ENCODE assay signal across 9 cellular contexts in genomic region chr15:89089316-89090230, GRCh38. TPM values are rescaled to one million over a fixed set of nuclear protein-coding genes. Genes with fewer than 3 reads are reported as not detected.
DNase-seq lines count a peak whose midpoint lies in the region; ATAC-seq, FAIRE-seq and TF ChIP-seq lines count a peak whose summit lies in the region.
"Had no signal": no experiment of that assay in that cellular context is flagged by ENCODE, and none has a peak within 500 bp of the region (broad histone marks: within the 10 kb centered on the region; RNA-seq: fewer than 3 reads in every experiment).

No MANE protein-coding gene starts in this region.

- DNase-seq in HCT116 (ENCODE audit: low read depth, low spot score) = no peak
- no peak for DNase-seq in RWPE2 (ENCODE audit: low spot score)
- DNase-seq in fibroblast of lung (ENCODE audit: low read depth in 2 of 2) = no peak
- DNase-seq in small intestine = peak; percentile 70
- DNase-seq in NCI-H1694 (lab: John Stamatoyannopoulos, UW) = no peak
- no peak for DNase-seq in SKM-1 treated with dmso at 0.1 percent for 144 hours (lab: John Stamatoyannopoulos, UW; ENCODE audit: unreplicated experiment)
- no peak for DNase-seq in DMS153 treated with DMSO at 0.1 percent for 48 hours (lab: John Stamatoyannopoulos, UW; ENCODE audit: unreplicated experiment)
- DNase-seq: effector memory CD8-positive, alpha-beta T cell had no signal

- H3K27me3 ChIP-seq in HCT116 (ENCODE audit: insufficient read depth, low read length) = no peaks in the 10 kb centered on the region
- H3K27me3 ChIP-seq in RWPE2 (ENCODE audit: insufficient read depth, poor library complexity, severe bottlenecking) = no peaks in the 10 kb centered on the region
- no peaks in the 10 kb centered on the region for H3K27me3 ChIP-seq in fibroblast of lung (ENCODE audit: control insufficient read depth, insufficient read depth, low read length)
- no peaks in the 10 kb centered on the region for H3K27me3 ChIP-seq in small intestine (ENCODE audit: control insufficient read depth in 2 of 2, insufficient read depth in 2 of 2, low read length in 2 of 2)

- H3K36me3 ChIP-seq in HCT116 (ENCODE audit: control insufficient read depth in 1 of 2, insufficient read depth in 2 of 2, low read length in 2 of 2) (no peaks in the 10 kb centered on the region), RWPE2 (ENCODE audit: low read depth) (peaks cover 21% of the 10 kb centered on the region), fibroblast of lung (ENCODE audit: control insufficient read depth, insufficient read depth, low read length) (no peaks in the 10 kb centered on the region), small intestine (ENCODE audit: control insufficient read depth in 2 of 2, insufficient read depth in 2 of 2, low read length in 2 of 2) (no peaks in the 10 kb centered on the region)

- CTCF ChIA-PET in HCT116 (lab: Charles Lee) = interaction anchor here (1.0 to 3.5 kb wide), 2 partner anchors 39 to 82 kb away, joined by 5 to 14 read pairs; no protein-coding TSS in a partner anchor

- no peaks in the 10 kb centered on the region for H4K20me1 ChIP-seq in HCT116 (ENCODE audit: insufficient read depth)
- H4K20me1 ChIP-seq in fibroblast of lung (ENCODE audit: control insufficient read depth, extremely low read depth, insufficient read depth, low read length) = no peaks in the 10 kb centered on the region

- no peak for TF ChIP-seq RAD21 in HCT116 (IDR thresholded peaks at IDR 0.05; ENCODE audit: low read depth)

- intact Hi-C loops in HCT116 (cut with micrococcal nuclease) = no loop called here

- no peak overlapping the region for H2AFZ ChIP-seq in HCT116 (ENCODE audit: low read depth, low read length, poor library complexity, severe bottlenecking)
- no peak overlapping the region for H2AFZ ChIP-seq in fibroblast of lung (ENCODE audit: low read length)

- peaks cover 5% of the 10 kb centered on the region; the same call in 1 of the 2 replicates for H3K79me2 ChIP-seq in HCT116 (ENCODE audit: insufficient read depth, low read length)
- peaks cover 37% of the 10 kb centered on the region for H3K79me2 ChIP-seq in fibroblast of lung (ENCODE audit: control insufficient read depth, insufficient read depth, low read length)

- H3K4me1 ChIP-seq in HCT116 (ENCODE audit: control insufficient read depth in 1 of 2, insufficient read depth in 2 of 2, low read length in 2 of 2) (peaks cover 12 to 35% of the 10 kb centered on the region in 2 experiments), RWPE2 (ENCODE audit: insufficient read depth, poor library complexity, severe bottlenecking) (peaks cover 32% of the 10 kb centered on the region), fibroblast of lung (ENCODE audit: control insufficient read depth, extremely low read depth, insufficient read depth, low read length) (peaks cover 29% of the 10 kb centered on the region), small intestine (ENCODE audit: control insufficient read depth in 2 of 2, insufficient read depth in 1 of 2, low read depth in 1 of 2, low read length in 1 of 2) (peaks cover 4 to 18% of the 10 kb centered on the region in 2 donors)

- peak overlapping the region; percentile 86 to 89 for H3K4me3 ChIP-seq in HCT116 (replicated peaks in 1 of 2; ENCODE audit: low read depth in 1 of 2, low read length in 2 of 2)
- H3K4me3 ChIP-seq in RWPE2 (ENCODE audit: severe bottlenecking) = peak overlapping the region; percentile 70
- H3K4me3 ChIP-seq in fibroblast of lung (replicated peaks in 1 of 4; ENCODE audit: control extremely low read depth in 1 of 4, insufficient read depth in 1 of 4, low read depth in 3 of 4, low read length in 4 of 4) = peak overlapping the region; percentile 74 to 84 (median 80)
- peak overlapping the region; percentile 94 to 97 for H3K4me3 ChIP-seq in small intestine (ENCODE audit: low read depth in 1 of 2, low read length in 2 of 2)

- no peak for FAIRE-seq in small intestine (lab: Jason Lieb, UNC)

- no peaks in the 10 kb centered on the region for H3K9me3 ChIP-seq in HCT116 (ENCODE audit: control insufficient read depth in 1 of 2, insufficient read depth in 1 of 2, low read depth in 1 of 2, low read length in 2 of 2)
- H3K9me3 ChIP-seq in RWPE2 (ENCODE audit: severe bottlenecking) = no peaks in the 10 kb centered on the region
- H3K9me3 ChIP-seq in fibroblast of lung (ENCODE audit: control insufficient read depth, insufficient read depth, low read depth, low read length) = no peaks in the 10 kb centered on the region
- H3K9me3 ChIP-seq in small intestine (ENCODE audit: control insufficient read depth, low read depth) = no peaks in the 10 kb centered on the region

- 27 to 67% (median 45%) methylated on average over 5 of the region's 5 CpGs for WGBS in small intestine, 3 donors

- TF ChIP-seq CTCF in HCT116 (IDR thresholded peaks at IDR 0.05 in 2 of 3, conservative IDR thresholded peaks at IDR 0.05 in 1 of 3; ENCODE audit: borderline replicate concordance in 1 of 3, insufficient read depth in 1 of 3, low read depth in 2 of 3, low read length in 2 of 3) = no peak
- TF ChIP-seq CTCF in RWPE2 (IDR thresholded peaks at IDR 0.05; ENCODE audit: poor library complexity, severe bottlenecking) = no peak
- no peak for TF ChIP-seq CTCF in fibroblast of lung (conservative IDR thresholded peaks at IDR 0.05 in 1 of 2, IDR thresholded peaks at IDR 0.05 in 1 of 2; ENCODE audit: low read depth in 1 of 2, low read length in 2 of 2)

- ATAC-seq in HCT116 (no peak), RWPE2 (ENCODE audit: low read depth) (no peak), HG03432 (IDR thresholded peaks at IDR 0.05; ENCODE audit: unreplicated experiment) (no peak)
- ATAC-seq: effector memory CD8-positive, alpha-beta T cell had no signal

- RAD21 ChIA-PET in HCT116 (lab: Charles Lee; ENCODE audit: low non-redundant PET in 1 of 2, low total read pairs in 2 of 2, uncharacterized antibody in 2 of 2, unreplicated experiment in 2 of 2) = no interaction called here

- TF ChIP-seq POLR2A in HCT116 (IDR thresholded peaks at IDR 0.05; ENCODE audit: borderline replicate concordance, extremely low read depth, insufficient read depth, insufficient read length) = no peak

- no TSS peak for BruUV-seq in HCT116 (replicated peaks; lab: Mats Ljungman, UMichigan)

- peak overlapping the region; percentile 79; the same call in 1 of the 2 replicates for H3K9ac ChIP-seq in HCT116 (ENCODE audit: low read length)
- no peak overlapping the region for H3K9ac ChIP-seq in fibroblast of lung (ENCODE audit: insufficient read depth, low read length)

- H3K9me2 ChIP-seq in HCT116 (ENCODE audit: insufficient read depth) = no peaks in the 10 kb centered on the region

- H3K4me2 ChIP-seq in HCT116 (ENCODE audit: low read length) = peak overlapping the region; percentile 87
- peak overlapping the region; percentile 67 for H3K4me2 ChIP-seq in fibroblast of lung (ENCODE audit: extremely low read depth, insufficient read depth, low read length)

- H3K27ac ChIP-seq in HCT116 (ENCODE audit: low read depth, low read length) = no peak overlapping the region
- peak overlapping the region; percentile 91 for H3K27ac ChIP-seq in RWPE2 (ENCODE audit: poor library complexity, severe bottlenecking)
- H3K27ac ChIP-seq in fibroblast of lung (ENCODE audit: insufficient read depth, low read length) = peak overlapping the region; percentile 46
- peak overlapping the region; percentile 77 to 81 for H3K27ac ChIP-seq in small intestine (ENCODE audit: low read depth in 1 of 2, low read length in 1 of 2)

- POLR2A ChIA-PET in HCT116 (lab: Charles Lee) = interaction anchor here (1.1 to 2.1 kb wide), 2 partner anchors 9 to 82 kb away, joined by 3 to 6 read pairs; no protein-coding TSS in a partner anchor

TF ChIP-seq in HCT116, 20 proteins besides CTCF, POLR2A, EP300 and RAD21 (continues in another document):
- no peak for TF ChIP-seq SIN3A (IDR thresholded peaks at IDR 0.05; ENCODE audit: low read depth)
- no peak for TF ChIP-seq ZFX (IDR thresholded peaks at IDR 0.05)
- no peak for TF ChIP-seq SP1 (IDR thresholded peaks at IDR 0.05; ENCODE audit: low read depth)
- TF ChIP-seq, protein P1, sequence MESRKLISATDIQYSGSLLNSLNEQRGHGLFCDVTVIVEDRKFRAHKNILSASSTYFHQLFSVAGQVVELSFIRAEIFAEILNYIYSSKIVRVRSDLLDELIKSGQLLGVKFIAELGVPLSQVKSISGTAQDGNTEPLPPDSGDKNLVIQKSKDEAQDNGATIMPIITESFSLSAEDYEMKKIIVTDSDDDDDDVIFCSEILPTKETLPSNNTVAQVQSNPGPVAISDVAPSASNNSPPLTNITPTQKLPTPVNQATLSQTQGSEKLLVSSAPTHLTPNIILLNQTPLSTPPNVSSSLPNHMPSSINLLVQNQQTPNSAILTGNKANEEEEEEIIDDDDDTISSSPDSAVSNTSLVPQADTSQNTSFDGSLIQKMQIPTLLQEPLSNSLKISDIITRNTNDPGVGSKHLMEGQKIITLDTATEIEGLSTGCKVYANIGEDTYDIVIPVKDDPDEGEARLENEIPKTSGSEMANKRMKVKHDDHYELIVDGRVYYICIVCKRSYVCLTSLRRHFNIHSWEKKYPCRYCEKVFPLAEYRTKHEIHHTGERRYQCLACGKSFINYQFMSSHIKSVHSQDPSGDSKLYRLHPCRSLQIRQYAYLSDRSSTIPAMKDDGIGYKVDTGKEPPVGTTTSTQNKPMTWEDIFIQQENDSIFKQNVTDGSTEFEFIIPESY (IDR thresholded peaks at IDR 0.05; ENCODE audit: extremely low read depth, insufficient replicate concordance, low read length) = no peak
- no peak for TF ChIP-seq MAX (IDR thresholded peaks at IDR 0.05)
- no peak for TF ChIP-seq EZH2phosphoT487 (IDR thresholded peaks at IDR 0.05; ENCODE audit: borderline replicate concordance)
- TF ChIP-seq TCF7L2 (IDR thresholded peaks at IDR 0.05; ENCODE audit: borderline replicate concordance, extremely low read depth, insufficient read depth, insufficient read length) = no peak
- no peak for TF ChIP-seq ELF1 (IDR thresholded peaks at IDR 0.05; ENCODE audit: borderline replicate concordance, low read depth)
- no peak for TF ChIP-seq SRF (IDR thresholded peaks at IDR 0.05; ENCODE audit: low read depth)

RNA-seq across cellular contexts. Expression of gene ABHD2, which starts 1.3 kb away (rescaled TPM):
- total RNA-seq in HCT116 (2021; ENCODE audit: unreplicated experiment) (40.8 TPM), fibroblast of lung (42.9 and 84.9 TPM in 2 replicates)
- polyA plus RNA-seq in HCT116 (2012) = 23.2 and 26.8 TPM in 2 replicates
- polyA plus RNA-seq in fibroblast of lung (39.5 and 55.3 TPM in 2 replicates), small intestine (10 to 100 TPM in 1 of 3 donors, 1 to 10 TPM in 2; 6.7 to 28.9 (median 8.6) TPM)
- 25.1 and 29.1 TPM in 2 replicates for polyA plus RNA-seq in fibroblast of lung (2012)
- polyA minus RNA-seq in fibroblast of lung (ENCODE audit: low replicate concordance) = 337 and 341 TPM in 2 replicates
